In the genomic region with DNA sequence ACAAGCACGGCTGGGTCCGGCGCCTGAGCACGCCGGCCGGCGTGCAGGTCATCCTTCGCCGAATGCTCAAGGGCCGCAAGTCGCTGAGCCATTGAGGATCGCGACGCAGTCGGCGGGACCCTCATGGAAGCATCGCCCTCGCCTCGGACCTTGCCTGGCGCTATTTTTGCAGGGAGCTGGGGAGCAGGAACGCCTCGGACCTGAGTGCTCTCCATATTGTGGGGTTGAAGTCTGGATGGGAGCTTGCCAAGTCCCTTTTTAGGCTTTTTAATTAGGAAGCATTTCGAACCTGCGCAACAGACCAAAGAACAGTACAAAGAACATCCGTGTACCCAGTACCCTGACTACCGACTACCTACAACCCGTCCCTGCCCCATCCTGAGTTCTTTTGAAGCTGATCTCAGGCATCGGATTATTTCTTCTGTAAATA, we compare ENCODE assay signal across 8 cellular contexts. TPM values are rescaled to one million over a fixed set of nuclear protein-coding genes. Genes with fewer than 3 reads are reported as not detected.
DNase-seq lines count a peak whose midpoint lies in the region; TF ChIP-seq lines count a peak whose summit lies in the region.

No MANE protein-coding gene starts in this region.

- H3K4me3 ChIP-seq in AG09309 (ENCODE audit: control insufficient read depth, low read depth, low read length) (peak overlapping the region; percentile 77), HUES6 (ENCODE audit: low read depth, low read length) (peak overlapping the region; percentile 82), brain microvascular endothelial cell (ENCODE audit: low read depth, low read length) (peak overlapping the region; percentile 84), mononuclear cell (ENCODE audit: low read length) (peak overlapping the region; percentile 56)

- peaks cover 3% of the 10 kb centered on the region; the same call in 1 of the 2 replicates for H3K36me3 ChIP-seq in HUES6 (ENCODE audit: control insufficient read depth, insufficient read depth, low read length)
- H3K36me3 ChIP-seq in brain microvascular endothelial cell (replicated peaks): no peaks in the 10 kb centered on the region

- H3K27ac ChIP-seq in HUES6 (ENCODE audit: low read depth, low read length) (peak overlapping the region; percentile 69), brain microvascular endothelial cell (peak overlapping the region; percentile 40)

- no peak for TF ChIP-seq CTCF in AG09309 (IDR thresholded peaks at IDR 0.05; ENCODE audit: control insufficient read depth, insufficient read depth, low read depth, low read length, missing control alignments)
- TF ChIP-seq CTCF in brain microvascular endothelial cell (IDR thresholded peaks at IDR 0.05; ENCODE audit: low read depth, low read length, missing control alignments): no peak
- no peak for TF ChIP-seq CTCF in GM13976 (IDR thresholded peaks at IDR 0.05; ENCODE audit: borderline replicate concordance, control extremely low read depth, extremely low read depth, insufficient read depth, missing control alignments)

- H3K27me3 ChIP-seq in HUES6 (ENCODE audit: control insufficient read depth, insufficient read depth, low read length) (no peaks in the 10 kb centered on the region), brain microvascular endothelial cell (replicated peaks) (no peaks in the 10 kb centered on the region), mononuclear cell (ENCODE audit: insufficient read depth, low read length) (no peaks in the 10 kb centered on the region)

- in situ Hi-C loops in brain microvascular endothelial cell (cut with HindIII; ENCODE audit: low pct_ligation_motif_present, low sequenced_read_pairs): no loop called here
- in situ Hi-C loops in GM13976 (cut with MboI; ENCODE audit: low sequenced_read_pairs, unreplicated experiment): no loop called here

- peak overlapping the region; percentile 91 for H3K9ac ChIP-seq in HUES6 (ENCODE audit: low read length)

- H3K4me1 ChIP-seq in HUES6 (ENCODE audit: control insufficient read depth, insufficient read depth, low read length): peaks cover 39% of the 10 kb centered on the region
- peaks cover 64% of the 10 kb centered on the region for H3K4me1 ChIP-seq in mononuclear cell (ENCODE audit: insufficient read depth, low read length)

- H3K9me3 ChIP-seq in HUES6 (ENCODE audit: control insufficient read depth, insufficient read depth, low read depth, low read length) (no peaks in the 10 kb centered on the region), mononuclear cell (ENCODE audit: low read depth, low read length) (no peaks in the 10 kb centered on the region)

- no peak for DNase-seq in AG09309 (ENCODE audit: low read depth)
- DNase-seq in brain microvascular endothelial cell: no peak
- no peak for DNase-seq in GOT3 (lab: John Stamatoyannopoulos, UW)
- no peak for DNase-seq in amniotic stem cell (lab: John Stamatoyannopoulos, UW)
- DNase-seq in putamen (ENCODE audit: low spot score): no peak
- no peak for DNase-seq in GM13976 (ENCODE audit: low spot score)

RNA-seq across cellular contexts. Expression of gene MRPL34, which starts 0.6 kb away (rescaled TPM):
- total RNA-seq in mononuclear cell: 22.8 TPM

RNA-seq across cellular contexts. Expression of gene DDA1, which starts 3.1 kb away (rescaled TPM):
- 13.7 TPM for total RNA-seq in mononuclear cell

RNA-seq across cellular contexts. Expression of gene ABHD8, which starts 3.1 kb away (rescaled TPM):
- total RNA-seq in mononuclear cell: 4.9 TPM

RNA-seq across cellular contexts. Expression of gene ANKLE1, which starts 24.6 kb away (rescaled TPM):
- total RNA-seq in mononuclear cell: 0.94 TPM

RNA-seq across cellular contexts. Expression of gene ANO8, which starts 28.4 kb away (rescaled TPM):
- 5.5 TPM for total RNA-seq in mononuclear cell
